In genomic region chr4:78510681-78511080, GRCh38 we compare ENCODE assay signal across 29 cellular contexts.
"Had no signal": no experiment of that assay in that cellular context is flagged by ENCODE, and none has a peak within 500 bp of the region (broad histone marks: within the 10 kb centered on the region; RNA-seq: fewer than 3 reads in every experiment).

No MANE protein-coding gene starts in this region.

- H3K27me3 ChIP-seq: adrenal gland, body of pancreas, esophagus squamous epithelium had no signal

- H3K36me3 Mint-ChIP-seq: activated naive CD8-positive, alpha-beta T cell had no signal

- H3K4me3 Mint-ChIP-seq: activated CD4-positive, alpha-beta memory T cell treated with anti-CD3 and anti-CD28 coated beads, Interleukin-2, amount 10 ng/mL, durations not matched to agents 7 days and 5 days; activated CD4-positive, alpha-beta T cell treated with anti-CD3 and anti-CD28 coated beads, Interleukin-2, amount 10 ng/mL, durations not matched to agents 7 days and 5 days; activated naive CD8-positive, alpha-beta T cell; activated naive CD8-positive, alpha-beta T cell treated with anti-CD3 and anti-CD28 coated beads, Interleukin-2, amount 50 U/mL, for 24 hours; activated T-cell treated with anti-CD3 and anti-CD28 coated beads, Interleukin-2, amount 50 U/mL, for 24 hours; activated T-cell treated with anti-CD3 and anti-CD28 coated beads, Interleukin-2, amount 50 U/mL, for 72 hours had no signal

- FAIRE-seq: colon, endometrium, endothelial cell of umbilical vein, frontal cortex had no signal

- H3K27ac ChIP-seq: adrenal gland, body of pancreas, epithelial cell of prostate, esophagus squamous epithelium had no signal

- H3K4me1 ChIP-seq: adrenal gland, esophagus squamous epithelium had no signal

- H3K9me3 Mint-ChIP-seq: activated CD4-positive, alpha-beta memory T cell treated with anti-CD3 and anti-CD28 coated beads, Interleukin-2, amount 10 ng/mL, durations not matched to agents 7 days and 5 days; activated naive CD8-positive, alpha-beta T cell treated with anti-CD3 and anti-CD28 coated beads, Interleukin-2, amount 50 U/mL, for 24 hours; activated T-cell treated with anti-CD3 and anti-CD28 coated beads, Interleukin-2, amount 50 U/mL, for 24 hours; activated T-cell treated with anti-CD3 and anti-CD28 coated beads, Interleukin-2, amount 50 U/mL, for 72 hours had no signal

- H3K27me3 Mint-ChIP-seq: activated CD4-positive, alpha-beta T cell treated with anti-CD3 and anti-CD28 coated beads, Interleukin-2, amount 10 ng/mL, durations not matched to agents 7 days and 5 days; activated naive CD8-positive, alpha-beta T cell; activated naive CD8-positive, alpha-beta T cell treated with anti-CD3 and anti-CD28 coated beads, Interleukin-2, amount 50 U/mL, for 24 hours had no signal

- DNase-seq: activated CD4-positive, alpha-beta memory T cell treated with anti-CD3 and anti-CD28 coated beads, Interleukin-2, amount 10 ng/mL, durations not matched to agents 7 days and 5 days; activated CD4-positive, alpha-beta T cell treated with anti-CD3 and anti-CD28 coated beads for 1 hour; activated CD4-positive, alpha-beta T cell treated with anti-CD3 and anti-CD28 coated beads for 4 hours; activated CD4-positive, alpha-beta T cell treated with anti-CD3 and anti-CD28 coated beads, Interleukin-2, amount 10 ng/mL, durations not matched to agents 7 days and 5 days; activated CD4-positive, alpha-beta T cell treated with anti-CD3 and anti-CD28 coated beads, Interleukin-2, amount 50 U/mL, for 4 hours; activated CD4-positive, CD25-positive, alpha-beta regulatory T cell; activated CD8-positive, alpha-beta memory T cell treated with anti-CD3 and anti-CD28 coated beads, Interleukin-2, amount 50 U/mL, for 48 hours; activated gamma-delta T cell; activated naive CD4-positive, alpha-beta T cell; activated naive CD4-positive, alpha-beta T cell treated with anti-CD3 and anti-CD28 coated beads, Interleukin-2, amount 50 U/mL, for 16 hours; activated naive CD8-positive, alpha-beta T cell treated with anti-CD3 and anti-CD28 coated beads, Interleukin-2, amount 50 U/mL, for 24 hours; activated T-cell treated with anti-CD3 and anti-CD28 coated beads for 4 hours; activated T-cell treated with anti-CD3 and anti-CD28 coated beads, Interleukin-2, amount 50 U/mL, for 24 hours; activated T-cell treated with anti-CD3 and anti-CD28 coated beads, Interleukin-2, amount 50 U/mL, for 72 hours; adrenal gland; anterior cingulate cortex; body of pancreas; caudate nucleus; effector CD8-positive, alpha-beta T cell; esophagus squamous epithelium; head of caudate nucleus; hippocampal formation; T-helper 2 cell had no signal

- H3K4me1 Mint-ChIP-seq: activated CD4-positive, alpha-beta memory T cell treated with anti-CD3 and anti-CD28 coated beads, Interleukin-2, amount 10 ng/mL, durations not matched to agents 7 days and 5 days; activated CD4-positive, alpha-beta T cell treated with anti-CD3 and anti-CD28 coated beads, Interleukin-2, amount 10 ng/mL, durations not matched to agents 7 days and 5 days; activated naive CD8-positive, alpha-beta T cell treated with anti-CD3 and anti-CD28 coated beads, Interleukin-2, amount 50 U/mL, for 24 hours had no signal

- H3K9me3 ChIP-seq: adrenal gland, body of pancreas, esophagus squamous epithelium had no signal

- H3K4me3 ChIP-seq: adrenal gland, body of pancreas, esophagus squamous epithelium had no signal

- H3K36me3 ChIP-seq: adrenal gland had no signal

- H3K27ac Mint-ChIP-seq: activated CD4-positive, alpha-beta memory T cell treated with anti-CD3 and anti-CD28 coated beads, Interleukin-2, amount 10 ng/mL, durations not matched to agents 7 days and 5 days; activated CD4-positive, alpha-beta T cell treated with anti-CD3 and anti-CD28 coated beads, Interleukin-2, amount 10 ng/mL, durations not matched to agents 7 days and 5 days; activated naive CD8-positive, alpha-beta T cell; activated naive CD8-positive, alpha-beta T cell treated with anti-CD3 and anti-CD28 coated beads, Interleukin-2, amount 50 U/mL, for 24 hours; activated T-cell treated with anti-CD3 and anti-CD28 coated beads, Interleukin-2, amount 50 U/mL, for 24 hours; activated T-cell treated with anti-CD3 and anti-CD28 coated beads, Interleukin-2, amount 50 U/mL, for 72 hours had no signal
